Comparison of ENCODE assay signal across 27 cellular contexts in the genomic region with DNA sequence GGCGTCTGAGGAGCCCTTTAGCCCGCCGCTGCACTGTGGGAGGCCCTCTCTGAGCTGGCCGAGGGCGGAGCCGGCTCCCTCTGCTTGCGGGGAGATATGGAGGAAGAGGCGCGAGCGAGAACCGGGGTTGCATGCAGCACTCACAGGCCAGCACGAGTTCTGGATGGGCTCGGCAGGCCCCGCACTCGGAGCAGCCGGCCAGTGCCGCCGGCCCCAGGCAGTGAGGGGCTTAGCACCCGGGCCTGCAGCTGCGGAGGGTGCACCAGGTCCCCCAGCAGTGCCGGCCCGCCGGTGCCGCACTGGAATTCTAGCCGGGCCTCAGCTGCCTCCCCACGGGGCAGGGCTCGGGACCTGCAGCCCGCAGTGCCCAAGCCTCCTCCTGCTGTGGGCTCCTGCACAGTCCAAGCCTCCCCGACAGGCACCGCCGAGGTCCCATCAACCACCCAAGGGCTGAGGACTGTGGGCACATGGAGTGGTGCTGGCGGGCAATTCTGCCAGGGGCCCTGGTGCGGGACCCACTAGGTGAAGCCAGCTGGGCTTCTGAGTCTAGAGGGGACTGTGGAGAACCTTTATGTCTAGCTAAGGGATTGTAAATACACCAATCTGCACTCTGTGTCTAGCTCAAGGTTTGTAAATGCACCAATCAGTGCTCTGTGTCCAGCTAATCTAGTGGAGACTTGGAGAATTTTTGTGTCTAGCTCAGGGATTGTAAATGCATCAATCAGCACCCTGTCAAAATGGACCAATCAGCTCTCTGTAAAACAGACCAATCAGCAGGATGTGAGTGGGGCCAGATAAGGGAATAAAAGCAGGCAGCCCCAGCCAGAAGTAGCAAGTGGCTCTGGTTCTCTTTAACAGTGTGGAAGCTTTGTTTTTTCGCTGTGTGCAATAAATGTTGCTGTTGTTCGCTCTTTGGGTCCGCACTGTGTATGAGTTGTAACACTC.
"Had no signal": no experiment of that assay in that cellular context is flagged by ENCODE, and none has a peak within 500 bp of the region (broad histone marks: within the 10 kb centered on the region; RNA-seq: fewer than 3 reads in every experiment).

No MANE protein-coding gene starts in this region.

- H3K27ac ChIP-seq: breast epithelium, KMS-11, WERI-Rb-1 had no signal

- DNase-seq: activated CD4-positive, alpha-beta T cell treated with anti-CD3 and anti-CD28 coated beads for 48 hours; activated CD4-positive, alpha-beta T cell treated with anti-CD3 and anti-CD28 coated beads, Interleukin-2, amount 50 U/mL, for 4 hours; activated CD8-positive, alpha-beta T cell treated with anti-CD3 and anti-CD28 coated beads, Interleukin-2, amount 10 ng/mL, durations not matched to agents 7 days and 5 days; activated gamma-delta T cell treated with Interleukin-2 at 50 U/mL for 16 hours; activated naive CD4-positive, alpha-beta T cell treated with anti-CD3 and anti-CD28 coated beads, Interleukin-2, amount 10 ng/mL, durations not matched to agents 7 days and 5 days; activated naive CD8-positive, alpha-beta T cell treated with anti-CD3 and anti-CD28 coated beads for 36 hours; activated T-cell treated with anti-CD3 and anti-CD28 coated beads, Interleukin-2, amount 50 U/mL, for 72 hours; aorta; central memory CD4-positive, alpha-beta T cell; NCI-H1092 treated with DMSO at 0.1 percent for 48 hours; NCI-H1436; NCI-H1694 treated with DMSO at 0.1 percent for 48 hours; NCI-H2029 treated with DMSO at 0.1 percent for 48 hours; NCI-H510A treated with DMSO at 0.1 percent for 48 hours; NCI-H69; NK-92 treated with Interleukin-12 subunit alpha and Interleukin-12 subunit beta, amount 100 ng/mL, for 24 hours; OCI-M1; RPMI8226; SK-N-SH; T-helper 1 cell; WERI-Rb-1 had no signal

- H3K27ac Mint-ChIP-seq: activated CD8-positive, alpha-beta T cell treated with anti-CD3 and anti-CD28 coated beads, Interleukin-2, amount 10 ng/mL, durations not matched to agents 7 days and 5 days; activated naive CD4-positive, alpha-beta T cell treated with anti-CD3 and anti-CD28 coated beads, Interleukin-2, amount 10 ng/mL, durations not matched to agents 7 days and 5 days; activated naive CD8-positive, alpha-beta T cell treated with anti-CD3 and anti-CD28 coated beads for 36 hours; activated T-cell treated with anti-CD3 and anti-CD28 coated beads, Interleukin-2, amount 50 U/mL, for 72 hours; activated T-helper 2 cell treated with anti-CD3 and anti-CD28 coated beads, Interferon-gamma antibody, Interleukin-2, Interleukin-4, amounts not matched to agents 10 μg/mL and 5 μg/mL and 100 μg/mL, durations not matched to agents 14 hours and 24 hours and 36 hours had no signal

- H3K4me2 ChIP-seq: KMS-11, SK-N-SH had no signal

- H3K27me3 Mint-ChIP-seq: activated naive CD4-positive, alpha-beta T cell treated with anti-CD3 and anti-CD28 coated beads, Interleukin-2, amount 10 ng/mL, durations not matched to agents 7 days and 5 days; activated naive CD8-positive, alpha-beta T cell treated with anti-CD3 and anti-CD28 coated beads for 36 hours had no signal

- H3K27me3 ChIP-seq: breast epithelium had no signal

- H3K9me3 Mint-ChIP-seq: activated T-helper 2 cell treated with anti-CD3 and anti-CD28 coated beads, Interferon-gamma antibody, Interleukin-2, Interleukin-4, amounts not matched to agents 10 μg/mL and 5 μg/mL and 100 μg/mL, durations not matched to agents 14 hours and 24 hours and 36 hours had no signal

- H3K4me3 Mint-ChIP-seq: activated CD8-positive, alpha-beta T cell treated with anti-CD3 and anti-CD28 coated beads, Interleukin-2, amount 10 ng/mL, durations not matched to agents 7 days and 5 days; activated naive CD4-positive, alpha-beta T cell treated with anti-CD3 and anti-CD28 coated beads, Interleukin-2, amount 10 ng/mL, durations not matched to agents 7 days and 5 days; activated naive CD8-positive, alpha-beta T cell treated with anti-CD3 and anti-CD28 coated beads for 36 hours; activated T-cell treated with anti-CD3 and anti-CD28 coated beads, Interleukin-2, amount 50 U/mL, for 72 hours had no signal

- H3K9me3 ChIP-seq: breast epithelium, SK-N-SH had no signal

- H3K4me3 ChIP-seq: breast epithelium had no signal

- H3K9ac ChIP-seq: KMS-11, SK-N-SH had no signal

- H3K4me1 ChIP-seq: breast epithelium had no signal

- ATAC-seq: activated CD4-positive, CD25-positive, alpha-beta regulatory T cell treated with anti-CD3 and anti-CD28 coated beads, Interleukin-2, amount 50 U/mL, for 24 hours; activated CD8-positive, alpha-beta T cell treated with anti-CD3 and anti-CD28 coated beads, Interleukin-2, amount 10 ng/mL, durations not matched to agents 7 days and 5 days; activated T-cell treated with anti-CD3 and anti-CD28 coated beads, Interleukin-2, amount 50 U/mL, for 72 hours; Panc1; Right ventricle myocardium inferior had no signal

- H3K36me3 ChIP-seq: breast epithelium, WERI-Rb-1 had no signal
